In genomic region chr17:16322636-16323035, GRCh38 we compare ENCODE assay signal across 18 cellular contexts. TPM values are rescaled to one million over a fixed set of nuclear protein-coding genes. Genes with fewer than 3 reads are reported as not detected.
A peak's percentile ranks its signal among the peaks of the same experiment; 100 is the strongest.
DNase-seq lines count a peak whose midpoint lies in the region; ATAC-seq and TF ChIP-seq lines count a peak whose summit lies in the region.
"Had no signal": no experiment of that assay in that cellular context is flagged by ENCODE, and none has a peak within 500 bp of the region (broad histone marks: within the 10 kb centered on the region; RNA-seq: fewer than 3 reads in every experiment).

No MANE protein-coding gene starts in this region.

- TF ChIP-seq CTCF in fibroblast of lung (conservative IDR thresholded peaks at IDR 0.05 in 1 of 2, IDR thresholded peaks at IDR 0.05 in 1 of 2; ENCODE audit: low read depth in 1 of 2, low read length in 2 of 2) (no peak), smooth muscle cell (IDR thresholded peaks at IDR 0.05; ENCODE audit: borderline replicate concordance, insufficient read depth, poor library complexity, severe bottlenecking) (no peak), WERI-Rb-1 (IDR thresholded peaks at IDR 0.05; ENCODE audit: low read depth, low read length) (no peak)

- H3K27ac ChIP-seq in SJCRH30 (peak overlapping the region; percentile 8; the same call in 1 of the 2 replicates), fibroblast of lung (ENCODE audit: insufficient read depth, low read length) (peak overlapping the region; percentile 1), smooth muscle cell (ENCODE audit: low read depth) (peak overlapping the region; percentile 62), WERI-Rb-1 (no peak overlapping the region)
- H3K27ac ChIP-seq: thoracic aorta had no signal

- H3K9me3 ChIP-seq in SJCRH30 (replicated peaks) (no peaks in the 10 kb centered on the region), fibroblast of lung (ENCODE audit: control insufficient read depth, insufficient read depth, low read depth, low read length) (no peaks in the 10 kb centered on the region), smooth muscle cell (replicated peaks; ENCODE audit: low read depth) (no peaks in the 10 kb centered on the region), WERI-Rb-1 (ENCODE audit: severe bottlenecking) (no peaks in the 10 kb centered on the region)
- H3K9me3 ChIP-seq: thoracic aorta had no signal

- whole genome bisulfite sequencing in smooth muscle cell (ENCODE audit: low lambda C conversion rate), result 20% methylated on average over 3 of the region's 3 CpGs

- H2AFZ ChIP-seq in fibroblast of lung (ENCODE audit: low read length) (no peak overlapping the region), smooth muscle cell (ENCODE audit: low read depth) (no peak overlapping the region)

- ATAC-seq in HG03457 (IDR thresholded peaks at IDR 0.05; ENCODE audit: unreplicated experiment), result no peak
- ATAC-seq: effector memory CD8-positive, alpha-beta T cell; HCT116 had no signal

- no peaks in the 10 kb centered on the region for H4K20me1 ChIP-seq in fibroblast of lung (ENCODE audit: control insufficient read depth, extremely low read depth, insufficient read depth, low read length)
- H4K20me1 ChIP-seq in smooth muscle cell (ENCODE audit: low read depth), result no peaks in the 10 kb centered on the region

- H3K79me2 ChIP-seq in fibroblast of lung (ENCODE audit: control insufficient read depth, insufficient read depth, low read length) (no peaks in the 10 kb centered on the region), smooth muscle cell (ENCODE audit: low read depth) (no peaks in the 10 kb centered on the region)

- H3K36me3 ChIP-seq in SJCRH30 (0 out of 2 replicates have a peak, but pooled peaks cover 3% of the 10 kb centered on the region), fibroblast of lung (ENCODE audit: control insufficient read depth, insufficient read depth, low read length) (peaks cover under 1% of the 10 kb centered on the region), smooth muscle cell (ENCODE audit: low read depth) (peaks cover 4% of the 10 kb centered on the region), WERI-Rb-1 (peaks cover 27% of the 10 kb centered on the region)

- no peak overlapping the region for H3K9ac ChIP-seq in fibroblast of lung (ENCODE audit: insufficient read depth, low read length)
- H3K9ac ChIP-seq in smooth muscle cell (ENCODE audit: low read depth), result no peak overlapping the region

- H3K27me3 ChIP-seq in SJCRH30 (no peaks in the 10 kb centered on the region), fibroblast of lung (ENCODE audit: control insufficient read depth, insufficient read depth, low read length) (no peaks in the 10 kb centered on the region), smooth muscle cell (ENCODE audit: low read depth) (no peaks in the 10 kb centered on the region), WERI-Rb-1 (ENCODE audit: insufficient read depth, low read depth, severe bottlenecking) (no peaks in the 10 kb centered on the region)

- DNase-seq in GM03348 (ENCODE audit: low spot score) (peak; percentile 36), SJCRH30 (peak; percentile 58 to 69), fibroblast of lung (ENCODE audit: low read depth in 2 of 2) (peak; percentile 81), smooth muscle cell (lab: John Stamatoyannopoulos, UW; ENCODE audit: unreplicated experiment) (no peak), SKM-1 (lab: John Stamatoyannopoulos, UW; ENCODE audit: unreplicated experiment) (no peak), WERI-Rb-1 (no peak), NK-92 (lab: John Stamatoyannopoulos, UW; ENCODE audit: unreplicated experiment) (no peak)
- DNase-seq: CD4-positive, alpha-beta T cell; DMS53; effector memory CD8-positive, alpha-beta T cell; NCI-H1092; NCI-H2081 treated with DMSO at 0.1 percent for 48 hours; NCI-H524; Right ventricle myocardium superior; stimulated activated CD4-positive, alpha-beta T cell treated with anti-CD3 and anti-CD28 coated beads, Interleukin-12 subunit alpha, Interleukin-12 subunit beta, amount 100 ng/mL, for 4 hours had no signal

- H3K4me2 ChIP-seq in fibroblast of lung (ENCODE audit: extremely low read depth, insufficient read depth, low read length), result peak overlapping the region; percentile 2
- H3K4me2 ChIP-seq in smooth muscle cell, result peak overlapping the region; percentile 28

- H3K4me1 ChIP-seq in SJCRH30, result peaks cover 11% of the 10 kb centered on the region
- no peaks in the 10 kb centered on the region for H3K4me1 ChIP-seq in fibroblast of lung (ENCODE audit: control insufficient read depth, extremely low read depth, insufficient read depth, low read length)
- peaks cover 4% of the 10 kb centered on the region for H3K4me1 ChIP-seq in smooth muscle cell (ENCODE audit: low read depth)

- H3F3A ChIP-seq in smooth muscle cell (ENCODE audit: low read depth), result no peaks in the 10 kb centered on the region

- H3K4me3 ChIP-seq in SJCRH30 (no peak overlapping the region), fibroblast of lung (replicated peaks in 1 of 4; ENCODE audit: control extremely low read depth in 1 of 4, insufficient read depth in 1 of 4, low read depth in 3 of 4, low read length in 4 of 4) (no peak overlapping the region), smooth muscle cell (no peak overlapping the region), WERI-Rb-1 (ENCODE audit: low read depth, low read length) (no peak overlapping the region)
- H3K4me3 ChIP-seq: thoracic aorta had no signal

RNA-seq across cellular contexts. Expression of gene CENPV, which starts 30.6 kb away (rescaled TPM):
- 50.2 and 51.5 TPM in 2 replicates for total RNA-seq in SJCRH30 (2014; rRNA removed; shearing (Covaris generic))
- total RNA-seq in fibroblast of lung (9.2 and 9.8 TPM in 2 replicates), smooth muscle cell (17.5 and 21.2 TPM in 2 replicates)
- polyA plus RNA-seq in fibroblast of lung (25.1 and 43.7 TPM in 2 replicates), smooth muscle cell (33.9 and 44.5 TPM in 2 replicates)
- polyA plus RNA-seq in fibroblast of lung (2012), result 20.9 and 34.3 TPM in 2 replicates
- polyA minus RNA-seq in fibroblast of lung (ENCODE audit: low replicate concordance), result 4.5 and 41.7 TPM in 2 replicates

RNA-seq across cellular contexts. Expression of gene UBB, which starts 58.3 kb away (rescaled TPM):
- 2,921 and 3,511 TPM in 2 replicates for total RNA-seq in SJCRH30 (2014; rRNA removed; shearing (Covaris generic))
- total RNA-seq in fibroblast of lung (2,161 and 3,188 TPM in 2 replicates), smooth muscle cell (1,100 and 1,184 TPM in 2 replicates)
- polyA plus RNA-seq in fibroblast of lung (1,190 and 2,089 TPM in 2 replicates), smooth muscle cell (2,038 and 2,323 TPM in 2 replicates)
- polyA plus RNA-seq in fibroblast of lung (2012), result 2,029 and 2,802 TPM in 2 replicates
- 2,290 and 3,189 TPM in 2 replicates for polyA minus RNA-seq in fibroblast of lung (ENCODE audit: low replicate concordance)

Comparison
In these comparisons a context has a peak if more than half of its experiments do, and no peak if none do; other contexts are left out.
1. DNase-seq: peak in GM03348 (single experiment), SJCRH30 (2 of 2) and fibroblast of lung (2 of 2); none in smooth muscle cell (single experiment), SKM-1 (single experiment), WERI-Rb-1 (single experiment) and NK-92 (single experiment).